In the genomic region with DNA sequence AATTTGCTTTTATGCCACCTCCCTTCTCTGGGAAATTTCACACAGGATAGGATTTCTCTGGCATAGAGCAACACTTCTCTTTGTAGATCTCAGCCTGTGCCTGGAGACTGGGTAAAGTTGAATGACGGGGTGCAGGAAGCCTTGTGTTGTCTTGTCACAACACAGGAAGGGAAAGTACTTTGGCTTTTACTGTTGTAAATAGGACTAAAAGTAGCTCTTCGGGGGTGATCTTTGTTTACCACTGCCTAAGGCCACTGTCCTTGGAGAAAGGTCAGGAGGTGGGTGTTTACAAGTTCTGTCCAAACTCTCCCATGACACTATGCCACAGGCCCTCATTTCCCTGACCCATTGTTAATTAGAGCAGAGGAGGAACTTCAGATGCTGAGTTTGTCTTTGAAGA, we compare ENCODE assay signal across 1 cellular context.
TF ChIP-seq lines count a peak whose summit lies in the region.

No MANE protein-coding gene starts in this region.

TF ChIP-seq in HepG2, 621 proteins besides CTCF, POLR2A, EP300 and RAD21 (continued from another document and continues in another):
- TF ChIP-seq, protein P1, sequence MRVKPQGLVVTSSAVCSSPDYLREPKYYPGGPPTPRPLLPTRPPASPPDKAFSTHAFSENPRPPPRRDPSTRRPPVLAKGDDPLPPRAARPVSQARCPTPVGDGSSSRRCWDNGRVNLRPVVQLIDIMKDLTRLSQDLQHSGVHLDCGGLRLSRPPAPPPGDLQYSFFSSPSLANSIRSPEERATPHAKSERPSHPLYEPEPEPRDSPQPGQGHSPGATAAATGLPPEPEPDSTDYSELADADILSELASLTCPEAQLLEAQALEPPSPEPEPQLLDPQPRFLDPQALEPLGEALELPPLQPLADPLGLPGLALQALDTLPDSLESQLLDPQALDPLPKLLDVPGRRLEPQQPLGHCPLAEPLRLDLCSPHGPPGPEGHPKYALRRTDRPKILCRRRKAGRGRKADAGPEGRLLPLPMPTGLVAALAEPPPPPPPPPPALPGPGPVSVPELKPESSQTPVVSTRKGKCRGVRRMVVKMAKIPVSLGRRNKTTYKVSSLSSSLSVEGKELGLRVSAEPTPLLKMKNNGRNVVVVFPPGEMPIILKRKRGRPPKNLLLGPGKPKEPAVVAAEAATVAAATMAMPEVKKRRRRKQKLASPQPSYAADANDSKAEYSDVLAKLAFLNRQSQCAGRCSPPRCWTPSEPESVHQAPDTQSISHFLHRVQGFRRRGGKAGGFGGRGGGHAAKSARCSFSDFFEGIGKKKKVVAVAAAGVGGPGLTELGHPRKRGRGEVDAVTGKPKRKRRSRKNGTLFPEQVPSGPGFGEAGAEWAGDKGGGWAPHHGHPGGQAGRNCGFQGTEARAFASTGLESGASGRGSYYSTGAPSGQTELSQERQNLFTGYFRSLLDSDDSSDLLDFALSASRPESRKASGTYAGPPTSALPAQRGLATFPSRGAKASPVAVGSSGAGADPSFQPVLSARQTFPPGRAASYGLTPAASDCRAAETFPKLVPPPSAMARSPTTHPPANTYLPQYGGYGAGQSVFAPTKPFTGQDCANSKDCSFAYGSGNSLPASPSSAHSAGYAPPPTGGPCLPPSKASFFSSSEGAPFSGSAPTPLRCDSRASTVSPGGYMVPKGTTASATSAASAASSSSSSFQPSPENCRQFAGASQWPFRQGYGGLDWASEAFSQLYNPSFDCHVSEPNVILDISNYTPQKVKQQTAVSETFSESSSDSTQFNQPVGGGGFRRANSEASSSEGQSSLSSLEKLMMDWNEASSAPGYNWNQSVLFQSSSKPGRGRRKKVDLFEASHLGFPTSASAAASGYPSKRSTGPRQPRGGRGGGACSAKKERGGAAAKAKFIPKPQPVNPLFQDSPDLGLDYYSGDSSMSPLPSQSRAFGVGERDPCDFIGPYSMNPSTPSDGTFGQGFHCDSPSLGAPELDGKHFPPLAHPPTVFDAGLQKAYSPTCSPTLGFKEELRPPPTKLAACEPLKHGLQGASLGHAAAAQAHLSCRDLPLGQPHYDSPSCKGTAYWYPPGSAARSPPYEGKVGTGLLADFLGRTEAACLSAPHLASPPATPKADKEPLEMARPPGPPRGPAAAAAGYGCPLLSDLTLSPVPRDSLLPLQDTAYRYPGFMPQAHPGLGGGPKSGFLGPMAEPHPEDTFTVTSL (CRISPR knock-in tag; IDR thresholded peaks at IDR 0.05; ENCODE audit: borderline replicate concordance) = peak; percentile 72; the same call in 1 of the 2 replicates
- TF ChIP-seq REPIN1 (CRISPR knock-in tag; IDR thresholded peaks at IDR 0.05; ENCODE audit: borderline replicate concordance, low read depth) (no peak), SAP130 (CRISPR knock-in tag; IDR thresholded peaks at IDR 0.05; ENCODE audit: low read depth) (peak; percentile 60), TBL1XR1 (IDR thresholded peaks at IDR 0.05; ENCODE audit: borderline replicate concordance, low read length, partially characterized antibody) (no peak), NAIF1 (CRISPR knock-in tag; IDR thresholded peaks at IDR 0.05; ENCODE audit: borderline replicate concordance) (peak; percentile 15; the same call in 1 of the 2 replicates), PTBP1 (IDR thresholded peaks at IDR 0.05; ENCODE audit: low read depth, low read length, poor library complexity, severe bottlenecking) (no peak), TCF12 (IDR thresholded peaks at IDR 0.05) (no peak), TCF12 (CRISPR knock-in tag; IDR thresholded peaks at IDR 0.05) (no peak), PITX1 (CRISPR knock-in tag; IDR thresholded peaks at IDR 0.05) (peak; percentile 42; the same call in 1 of the 2 replicates), ISL2 (CRISPR knock-in tag; IDR thresholded peaks at IDR 0.05) (0 out of 2 replicates have a peak, but pooled peaks have one; percentile 16), FOSL1 (CRISPR knock-in tag; IDR thresholded peaks at IDR 0.05; ENCODE audit: borderline replicate concordance) (no peak), SALL2 (CRISPR knock-in tag; IDR thresholded peaks at IDR 0.05) (no peak), GLI4 (CRISPR knock-in tag; IDR thresholded peaks at IDR 0.05; ENCODE audit: borderline replicate concordance) (no peak), ZNF468 (CRISPR knock-in tag; IDR thresholded peaks at IDR 0.05) (no peak), HES4 (CRISPR knock-in tag; IDR thresholded peaks at IDR 0.05; ENCODE audit: borderline replicate concordance) (no peak), BCL6 (CRISPR knock-in tag; IDR thresholded peaks at IDR 0.05) (peak; percentile 48), ZNF431 (CRISPR knock-in tag; IDR thresholded peaks at IDR 0.05; ENCODE audit: borderline replicate concordance, low read depth) (no peak), MED1 (CRISPR knock-in tag; IDR thresholded peaks at IDR 0.05) (peak; percentile 90)
- TF ChIP-seq, protein P2, sequence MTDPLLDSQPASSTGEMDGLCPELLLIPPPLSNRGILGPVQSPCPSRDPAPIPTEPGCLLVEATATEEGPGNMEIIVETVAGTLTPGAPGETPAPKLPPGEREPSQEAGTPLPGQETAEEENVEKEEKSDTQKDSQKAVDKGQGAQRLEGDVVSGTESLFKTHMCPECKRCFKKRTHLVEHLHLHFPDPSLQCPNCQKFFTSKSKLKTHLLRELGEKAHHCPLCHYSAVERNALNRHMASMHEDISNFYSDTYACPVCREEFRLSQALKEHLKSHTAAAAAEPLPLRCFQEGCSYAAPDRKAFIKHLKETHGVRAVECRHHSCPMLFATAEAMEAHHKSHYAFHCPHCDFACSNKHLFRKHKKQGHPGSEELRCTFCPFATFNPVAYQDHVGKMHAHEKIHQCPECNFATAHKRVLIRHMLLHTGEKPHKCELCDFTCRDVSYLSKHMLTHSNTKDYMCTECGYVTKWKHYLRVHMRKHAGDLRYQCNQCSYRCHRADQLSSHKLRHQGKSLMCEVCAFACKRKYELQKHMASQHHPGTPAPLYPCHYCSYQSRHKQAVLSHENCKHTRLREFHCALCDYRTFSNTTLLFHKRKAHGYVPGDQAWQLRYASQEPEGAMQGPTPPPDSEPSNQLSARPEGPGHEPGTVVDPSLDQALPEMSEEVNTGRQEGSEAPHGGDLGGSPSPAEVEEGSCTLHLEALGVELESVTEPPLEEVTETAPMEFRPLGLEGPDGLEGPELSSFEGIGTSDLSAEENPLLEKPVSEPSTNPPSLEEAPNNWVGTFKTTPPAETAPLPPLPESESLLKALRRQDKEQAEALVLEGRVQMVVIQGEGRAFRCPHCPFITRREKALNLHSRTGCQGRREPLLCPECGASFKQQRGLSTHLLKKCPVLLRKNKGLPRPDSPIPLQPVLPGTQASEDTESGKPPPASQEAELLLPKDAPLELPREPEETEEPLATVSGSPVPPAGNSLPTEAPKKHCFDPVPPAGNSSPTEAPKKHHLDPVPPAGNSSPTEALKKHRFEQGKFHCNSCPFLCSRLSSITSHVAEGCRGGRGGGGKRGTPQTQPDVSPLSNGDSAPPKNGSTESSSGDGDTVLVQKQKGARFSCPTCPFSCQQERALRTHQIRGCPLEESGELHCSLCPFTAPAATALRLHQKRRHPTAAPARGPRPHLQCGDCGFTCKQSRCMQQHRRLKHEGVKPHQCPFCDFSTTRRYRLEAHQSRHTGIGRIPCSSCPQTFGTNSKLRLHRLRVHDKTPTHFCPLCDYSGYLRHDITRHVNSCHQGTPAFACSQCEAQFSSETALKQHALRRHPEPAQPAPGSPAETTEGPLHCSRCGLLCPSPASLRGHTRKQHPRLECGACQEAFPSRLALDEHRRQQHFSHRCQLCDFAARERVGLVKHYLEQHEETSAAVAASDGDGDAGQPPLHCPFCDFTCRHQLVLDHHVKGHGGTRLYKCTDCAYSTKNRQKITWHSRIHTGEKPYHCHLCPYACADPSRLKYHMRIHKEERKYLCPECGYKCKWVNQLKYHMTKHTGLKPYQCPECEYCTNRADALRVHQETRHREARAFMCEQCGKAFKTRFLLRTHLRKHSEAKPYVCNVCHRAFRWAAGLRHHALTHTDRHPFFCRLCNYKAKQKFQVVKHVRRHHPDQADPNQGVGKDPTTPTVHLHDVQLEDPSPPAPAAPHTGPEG (CRISPR knock-in tag; IDR thresholded peaks at IDR 0.05) = no peak
- TF ChIP-seq, protein P3, sequence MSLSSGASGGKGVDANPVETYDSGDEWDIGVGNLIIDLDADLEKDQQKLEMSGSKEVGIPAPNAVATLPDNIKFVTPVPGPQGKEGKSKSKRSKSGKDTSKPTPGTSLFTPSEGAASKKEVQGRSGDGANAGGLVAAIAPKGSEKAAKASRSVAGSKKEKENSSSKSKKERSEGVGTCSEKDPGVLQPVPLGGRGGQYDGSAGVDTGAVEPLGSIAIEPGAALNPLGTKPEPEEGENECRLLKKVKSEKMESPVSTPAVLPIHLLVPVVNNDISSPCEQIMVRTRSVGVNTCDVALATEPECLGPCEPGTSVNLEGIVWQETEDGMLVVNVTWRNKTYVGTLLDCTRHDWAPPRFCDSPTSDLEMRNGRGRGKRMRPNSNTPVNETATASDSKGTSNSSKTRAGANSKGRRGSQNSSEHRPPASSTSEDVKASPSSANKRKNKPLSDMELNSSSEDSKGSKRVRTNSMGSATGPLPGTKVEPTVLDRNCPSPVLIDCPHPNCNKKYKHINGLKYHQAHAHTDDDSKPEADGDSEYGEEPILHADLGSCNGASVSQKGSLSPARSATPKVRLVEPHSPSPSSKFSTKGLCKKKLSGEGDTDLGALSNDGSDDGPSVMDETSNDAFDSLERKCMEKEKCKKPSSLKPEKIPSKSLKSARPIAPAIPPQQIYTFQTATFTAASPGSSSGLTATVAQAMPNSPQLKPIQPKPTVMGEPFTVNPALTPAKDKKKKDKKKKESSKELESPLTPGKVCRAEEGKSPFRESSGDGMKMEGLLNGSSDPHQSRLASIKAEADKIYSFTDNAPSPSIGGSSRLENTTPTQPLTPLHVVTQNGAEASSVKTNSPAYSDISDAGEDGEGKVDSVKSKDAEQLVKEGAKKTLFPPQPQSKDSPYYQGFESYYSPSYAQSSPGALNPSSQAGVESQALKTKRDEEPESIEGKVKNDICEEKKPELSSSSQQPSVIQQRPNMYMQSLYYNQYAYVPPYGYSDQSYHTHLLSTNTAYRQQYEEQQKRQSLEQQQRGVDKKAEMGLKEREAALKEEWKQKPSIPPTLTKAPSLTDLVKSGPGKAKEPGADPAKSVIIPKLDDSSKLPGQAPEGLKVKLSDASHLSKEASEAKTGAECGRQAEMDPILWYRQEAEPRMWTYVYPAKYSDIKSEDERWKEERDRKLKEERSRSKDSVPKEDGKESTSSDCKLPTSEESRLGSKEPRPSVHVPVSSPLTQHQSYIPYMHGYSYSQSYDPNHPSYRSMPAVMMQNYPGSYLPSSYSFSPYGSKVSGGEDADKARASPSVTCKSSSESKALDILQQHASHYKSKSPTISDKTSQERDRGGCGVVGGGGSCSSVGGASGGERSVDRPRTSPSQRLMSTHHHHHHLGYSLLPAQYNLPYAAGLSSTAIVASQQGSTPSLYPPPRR (CRISPR knock-in tag; IDR thresholded peaks at IDR 0.05; ENCODE audit: borderline replicate concordance) = peak; percentile 50; the same call in 1 of the 2 replicates
- TF ChIP-seq, protein P4, sequence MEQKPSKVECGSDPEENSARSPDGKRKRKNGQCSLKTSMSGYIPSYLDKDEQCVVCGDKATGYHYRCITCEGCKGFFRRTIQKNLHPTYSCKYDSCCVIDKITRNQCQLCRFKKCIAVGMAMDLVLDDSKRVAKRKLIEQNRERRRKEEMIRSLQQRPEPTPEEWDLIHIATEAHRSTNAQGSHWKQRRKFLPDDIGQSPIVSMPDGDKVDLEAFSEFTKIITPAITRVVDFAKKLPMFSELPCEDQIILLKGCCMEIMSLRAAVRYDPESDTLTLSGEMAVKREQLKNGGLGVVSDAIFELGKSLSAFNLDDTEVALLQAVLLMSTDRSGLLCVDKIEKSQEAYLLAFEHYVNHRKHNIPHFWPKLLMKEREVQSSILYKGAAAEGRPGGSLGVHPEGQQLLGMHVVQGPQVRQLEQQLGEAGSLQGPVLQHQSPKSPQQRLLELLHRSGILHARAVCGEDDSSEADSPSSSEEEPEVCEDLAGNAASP (CRISPR knock-in tag; IDR thresholded peaks at IDR 0.05; ENCODE audit: borderline replicate concordance) = peak; percentile 55; the same call in 1 of the 2 replicates
- TF ChIP-seq, protein P5, sequence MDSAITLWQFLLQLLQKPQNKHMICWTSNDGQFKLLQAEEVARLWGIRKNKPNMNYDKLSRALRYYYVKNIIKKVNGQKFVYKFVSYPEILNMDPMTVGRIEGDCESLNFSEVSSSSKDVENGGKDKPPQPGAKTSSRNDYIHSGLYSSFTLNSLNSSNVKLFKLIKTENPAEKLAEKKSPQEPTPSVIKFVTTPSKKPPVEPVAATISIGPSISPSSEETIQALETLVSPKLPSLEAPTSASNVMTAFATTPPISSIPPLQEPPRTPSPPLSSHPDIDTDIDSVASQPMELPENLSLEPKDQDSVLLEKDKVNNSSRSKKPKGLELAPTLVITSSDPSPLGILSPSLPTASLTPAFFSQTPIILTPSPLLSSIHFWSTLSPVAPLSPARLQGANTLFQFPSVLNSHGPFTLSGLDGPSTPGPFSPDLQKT (CRISPR knock-in tag; IDR thresholded peaks at IDR 0.05; ENCODE audit: borderline replicate concordance) = no peak
- TF ChIP-seq, protein P6, sequence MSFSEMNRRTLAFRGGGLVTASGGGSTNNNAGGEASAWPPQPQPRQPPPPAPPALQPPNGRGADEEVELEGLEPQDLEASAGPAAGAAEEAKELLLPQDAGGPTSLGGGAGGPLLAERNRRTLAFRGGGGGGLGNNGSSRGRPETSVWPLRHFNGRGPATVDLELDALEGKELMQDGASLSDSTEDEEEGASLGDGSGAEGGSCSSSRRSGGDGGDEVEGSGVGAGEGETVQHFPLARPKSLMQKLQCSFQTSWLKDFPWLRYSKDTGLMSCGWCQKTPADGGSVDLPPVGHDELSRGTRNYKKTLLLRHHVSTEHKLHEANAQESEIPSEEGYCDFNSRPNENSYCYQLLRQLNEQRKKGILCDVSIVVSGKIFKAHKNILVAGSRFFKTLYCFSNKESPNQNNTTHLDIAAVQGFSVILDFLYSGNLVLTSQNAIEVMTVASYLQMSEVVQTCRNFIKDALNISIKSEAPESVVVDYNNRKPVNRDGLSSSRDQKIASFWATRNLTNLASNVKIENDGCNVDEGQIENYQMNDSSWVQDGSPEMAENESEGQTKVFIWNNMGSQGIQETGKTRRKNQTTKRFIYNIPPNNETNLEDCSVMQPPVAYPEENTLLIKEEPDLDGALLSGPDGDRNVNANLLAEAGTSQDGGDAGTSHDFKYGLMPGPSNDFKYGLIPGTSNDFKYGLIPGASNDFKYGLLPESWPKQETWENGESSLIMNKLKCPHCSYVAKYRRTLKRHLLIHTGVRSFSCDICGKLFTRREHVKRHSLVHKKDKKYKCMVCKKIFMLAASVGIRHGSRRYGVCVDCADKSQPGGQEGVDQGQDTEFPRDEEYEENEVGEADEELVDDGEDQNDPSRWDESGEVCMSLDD (CRISPR knock-in tag; IDR thresholded peaks at IDR 0.05; ENCODE audit: borderline replicate concordance) = 0 out of 2 replicates have a peak, but pooled peaks have one; percentile 28
- TF ChIP-seq, protein P7, sequence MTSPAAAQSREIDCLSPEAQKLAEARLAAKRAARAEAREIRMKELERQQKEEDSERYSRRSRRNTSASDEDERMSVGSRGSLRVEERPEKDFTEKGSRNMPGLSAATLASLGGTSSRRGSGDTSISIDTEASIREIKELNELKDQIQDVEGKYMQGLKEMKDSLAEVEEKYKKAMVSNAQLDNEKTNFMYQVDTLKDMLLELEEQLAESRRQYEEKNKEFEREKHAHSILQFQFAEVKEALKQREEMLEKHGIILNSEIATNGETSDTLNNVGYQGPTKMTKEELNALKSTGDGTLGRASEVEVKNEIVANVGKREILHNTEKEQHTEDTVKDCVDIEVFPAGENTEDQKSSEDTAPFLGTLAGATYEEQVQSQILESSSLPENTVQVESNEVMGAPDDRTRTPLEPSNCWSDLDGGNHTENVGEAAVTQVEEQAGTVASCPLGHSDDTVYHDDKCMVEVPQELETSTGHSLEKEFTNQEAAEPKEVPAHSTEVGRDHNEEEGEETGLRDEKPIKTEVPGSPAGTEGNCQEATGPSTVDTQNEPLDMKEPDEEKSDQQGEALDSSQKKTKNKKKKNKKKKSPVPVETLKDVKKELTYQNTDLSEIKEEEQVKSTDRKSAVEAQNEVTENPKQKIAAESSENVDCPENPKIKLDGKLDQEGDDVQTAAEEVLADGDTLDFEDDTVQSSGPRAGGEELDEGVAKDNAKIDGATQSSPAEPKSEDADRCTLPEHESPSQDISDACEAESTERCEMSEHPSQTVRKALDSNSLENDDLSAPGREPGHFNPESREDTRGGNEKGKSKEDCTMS (CRISPR knock-in tag; conservative IDR thresholded peaks at IDR 0.05) = no peak
